ENCODE assay signal across 21 cellular contexts in the genomic region with DNA sequence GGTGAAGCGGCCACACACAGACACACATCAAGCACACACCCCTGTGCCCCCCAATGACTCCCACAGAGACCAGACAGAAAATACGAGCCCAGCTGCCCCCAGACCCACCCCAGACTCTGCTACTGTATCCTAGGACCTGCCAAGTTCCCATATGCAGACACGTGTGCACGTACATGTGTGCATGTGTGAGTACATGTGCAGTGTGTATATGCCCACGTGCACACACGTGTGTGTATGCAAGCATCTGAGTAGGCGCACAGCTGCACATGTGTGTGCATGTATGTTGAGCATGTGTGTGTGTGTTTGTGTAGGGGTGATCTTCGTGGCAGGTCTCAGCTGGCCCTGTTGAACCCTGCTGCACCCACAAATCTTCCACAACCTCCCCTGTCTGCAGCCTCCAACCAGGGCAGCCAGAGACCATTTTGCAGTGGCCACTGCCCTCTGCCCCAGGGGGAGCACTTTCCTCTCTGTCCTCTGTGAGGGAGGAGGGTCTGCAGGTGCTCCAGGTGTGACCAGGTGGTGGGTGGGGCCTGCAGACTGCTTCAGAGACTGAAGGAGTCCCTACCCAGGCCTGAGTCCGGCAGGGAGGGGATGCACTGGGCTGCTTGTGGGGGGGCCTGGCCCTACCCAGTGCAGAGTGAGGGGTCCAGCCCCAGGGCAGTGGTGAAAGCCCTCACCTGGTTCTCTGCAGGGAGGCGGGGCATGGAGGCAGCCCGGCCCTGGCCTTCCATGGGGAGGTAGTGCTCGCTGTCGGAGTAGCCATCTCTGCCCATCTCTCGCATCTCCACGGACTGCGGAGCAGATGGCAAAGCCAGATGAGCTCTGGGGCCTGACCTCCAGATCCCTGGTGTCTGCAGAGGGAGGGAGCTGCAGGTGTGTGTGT.
DNase-seq lines count a peak whose midpoint lies in the region; ATAC-seq, FAIRE-seq and TF ChIP-seq lines count a peak whose summit lies in the region.
"Had no signal": no experiment of that assay in that cellular context is flagged by ENCODE, and none has a peak within 500 bp of the region (broad histone marks: within the 10 kb centered on the region; RNA-seq: fewer than 3 reads in every experiment).

No MANE protein-coding gene starts in this region.

- peaks cover 22 to 35% (median 31%) of the 10 kb centered on the region in 3 donors for H3K4me1 Mint-ChIP-seq in T-cell
- H3K4me1 Mint-ChIP-seq in stimulated activated naive B cell treated with anti-CD40 and anti-IgM and Interleukin-4, amounts not matched to agents 10 μg/mL and 1 μg/mL and 100 μg/mL, for 72 hours = peaks cover 34 to 69% of the 10 kb centered on the region in 2 donors

- BruUV-seq in HepG2 (replicated peaks; lab: Mats Ljungman, UMichigan) = no TSS peak

- no peaks in the 10 kb centered on the region for H3K9me3 ChIP-seq in HepG2 (ENCODE audit: low read length)
- H3K9me3 ChIP-seq in right lobe of liver = no peaks in the 10 kb centered on the region
- H3K9me3 ChIP-seq: SJSA1 had no signal

- no peak for FAIRE-seq in HepG2 (lab: Jason Lieb, UNC)
- FAIRE-seq: GM19239 had no signal

- CTCF ChIA-PET in HepG2 (lab: Yijun Ruan, JAX; ENCODE audit: low intra/inter-chr PET ratio, low total read pairs) (interaction anchor here (1.7 kb wide), 1 partner anchor 23 kb away, joined by 5 read pairs; no protein-coding TSS in a partner anchor), T-cell (lab: Charles Lee) (no interaction called here)

- TF ChIP-seq CTCF in HepG2 (CRISPR knock-in tag; IDR thresholded peaks at IDR 0.05) (no peak), right lobe of liver (IDR thresholded peaks at IDR 0.05) (no peak)

- H2AFZ ChIP-seq in HepG2 (ENCODE audit: low read length) = no peak overlapping the region

- H3K4me1 ChIP-seq in HepG2 (ENCODE audit: insufficient read depth, low read length) = peaks cover 8% of the 10 kb centered on the region
- no peaks in the 10 kb centered on the region for H3K4me1 ChIP-seq in right lobe of liver

- H3K9ac ChIP-seq in HepG2 (ENCODE audit: insufficient read depth, low read depth, low read length) = no peak overlapping the region

- H3K9me3 Mint-ChIP-seq in T-cell = no peaks in the 10 kb centered on the region
- H3K9me3 Mint-ChIP-seq in stimulated activated naive B cell treated with anti-CD40 and anti-IgM and Interleukin-4, amounts not matched to agents 10 μg/mL and 1 μg/mL and 100 μg/mL, for 72 hours = no peaks in the 10 kb centered on the region
- H3K9me3 Mint-ChIP-seq: CD4-positive, alpha-beta memory T cell; H9 had no signal

- H3K27me3 Mint-ChIP-seq in T-cell = no peaks in the 10 kb centered on the region
- no peaks in the 10 kb centered on the region for H3K27me3 Mint-ChIP-seq in stimulated activated naive B cell treated with anti-CD40 and anti-IgM and Interleukin-4, amounts not matched to agents 10 μg/mL and 1 μg/mL and 100 μg/mL, for 72 hours
- H3K27me3 Mint-ChIP-seq: CD4-positive, alpha-beta memory T cell had no signal

- in situ Hi-C loops in HepG2 (cut with HindIII; ENCODE audit: extremely low pct_ligation_motif_present, low pct_unique_long_range_greater_than_20kb) = no loop called here

- no peaks in the 10 kb centered on the region for H3K79me2 ChIP-seq in HepG2 (ENCODE audit: insufficient read depth, low read length)

- WGBS in HepG2 (ENCODE audit: low lambda C conversion rate) = 50% methylated on average over 5 of the region's 16 CpGs
- no CpG with 5 or more reads among the region's 16 CpGs for WGBS in right lobe of liver (ENCODE audit: insufficient coverage, low coverage, low lambda C conversion rate, missing lambda C conversion rate)

- H3K4me2 ChIP-seq in HepG2 (ENCODE audit: low read depth, low read length) = no peak overlapping the region

- H3K27ac Mint-ChIP-seq in T-cell = peak overlapping the region; percentile 23 to 61
- H3K27ac Mint-ChIP-seq in stimulated activated naive B cell treated with anti-CD40 and anti-IgM and Interleukin-4, amounts not matched to agents 10 μg/mL and 1 μg/mL and 100 μg/mL, for 72 hours = peak overlapping the region; percentile 98

- TF ChIP-seq RAD21 in HepG2 (CRISPR knock-in tag; IDR thresholded peaks at IDR 0.05) = no peak

- ATAC-seq in HepG2 (no peak), right lobe of liver (no peak), T-cell (replicated peaks in 1 of 4) (no peak), HG03095 (IDR thresholded peaks at IDR 0.05; ENCODE audit: unreplicated experiment) (no peak), HG02870 (IDR thresholded peaks at IDR 0.05; ENCODE audit: unreplicated experiment) (no peak), left ventricle myocardium superior (no peak)
- no peak for ATAC-seq in stimulated activated naive B cell treated with anti-CD40 and anti-IgM and Interleukin-4, amounts not matched to agents 10 μg/mL and 1 μg/mL and 100 μg/mL, for 72 hours (replicated peaks)

- TF ChIP-seq EP300 in HepG2 (IDR thresholded peaks at IDR 0.05; ENCODE audit: low read depth in 2 of 2, low read length in 2 of 2) (no peak), HepG2 (CRISPR knock-in tag; IDR thresholded peaks at IDR 0.05; ENCODE audit: borderline replicate concordance) (no peak)

- no peaks in the 10 kb centered on the region for H3K36me3 Mint-ChIP-seq in T-cell
- peaks cover 0 to 3% of the 10 kb centered on the region in 2 donors for H3K36me3 Mint-ChIP-seq in stimulated activated naive B cell treated with anti-CD40 and anti-IgM and Interleukin-4, amounts not matched to agents 10 μg/mL and 1 μg/mL and 100 μg/mL, for 72 hours

- H3K27ac ChIP-seq in HepG2 (ENCODE audit: extremely low read length, insufficient read depth, low read length) (no peak overlapping the region), right lobe of liver (no peak overlapping the region)
- H3K27ac ChIP-seq: SJSA1 had no signal

- H3K4me3 ChIP-seq in HepG2 (replicated peaks in 1 of 3; ENCODE audit: insufficient read depth in 1 of 3, low read depth in 2 of 3, low read length in 3 of 3) = no peak overlapping the region
- H3K4me3 ChIP-seq in right lobe of liver = no peak overlapping the region
- H3K4me3 ChIP-seq: SJSA1 had no signal

- H3K27me3 ChIP-seq in HepG2 (ENCODE audit: control insufficient read depth in 1 of 2, insufficient read depth in 2 of 2, low read length in 2 of 2) (no peaks in the 10 kb centered on the region; a peak in 2 of 5 replicates), right lobe of liver (no peaks in the 10 kb centered on the region)
- H3K27me3 ChIP-seq: SJSA1 had no signal

- H4K20me1 ChIP-seq in HepG2 (ENCODE audit: insufficient read depth, low read length) = no peaks in the 10 kb centered on the region

- intact Hi-C loops in HepG2 (cut with micrococcal nuclease; ENCODE audit: unreplicated experiment) (no loop called here), right lobe of liver (cut with DNase I) (no loop called here), left ventricle myocardium superior (cut with micrococcal nuclease) (no loop called here)

- H3K36me3 ChIP-seq in HepG2 (replicated peaks in 1 of 2; ENCODE audit: control insufficient read depth in 1 of 2, insufficient read depth in 2 of 2, low read length in 2 of 2) = no peaks in the 10 kb centered on the region
- H3K36me3 ChIP-seq in right lobe of liver = no peaks in the 10 kb centered on the region
- H3K36me3 ChIP-seq: SJSA1 had no signal

- DNase-seq in HepG2 (ENCODE audit: low spot score) (no peak), right lobe of liver (no peak), T-cell (no peak), germinal center (ENCODE audit: low spot score) (peak; percentile 1), left ventricle myocardium superior (no peak)
- DNase-seq in stimulated activated naive B cell treated with anti-CD40 and anti-IgM and Interleukin-4, amounts not matched to agents 10 μg/mL and 1 μg/mL and 100 μg/mL, for 72 hours = no peak
- DNase-seq: ACHN; AML-193; Calu3; CD4-positive, alpha-beta memory T cell; DMS53; H9; NCI-H1417 treated with DMSO at 0.1 percent for 48 hours; NCI-H2029; NCI-H2171; NCI-H748 treated with DMSO at 0.1 percent for 48 hours; RPMI8226 had no signal

- no peak for TF ChIP-seq POLR2A in HepG2 (IDR thresholded peaks at IDR 0.05; ENCODE audit: insufficient read depth in 1 of 2, low read depth in 2 of 2, low read length in 2 of 2)
- no peak for TF ChIP-seq POLR2A in right lobe of liver (IDR thresholded peaks at IDR 0.05)

- H3K4me3 Mint-ChIP-seq in T-cell = peak overlapping the region in 1 of 3 donors; percentile 24
- peak overlapping the region; percentile 14 to 94 for H3K4me3 Mint-ChIP-seq in stimulated activated naive B cell treated with anti-CD40 and anti-IgM and Interleukin-4, amounts not matched to agents 10 μg/mL and 1 μg/mL and 100 μg/mL, for 72 hours
- H3K4me3 Mint-ChIP-seq: H9 had no signal

- POLR2A ChIA-PET in HepG2 (lab: Yijun Ruan, JAX) (no interaction called here), T-cell (lab: Charles Lee) (interaction anchor here in 1 of 2 donors (0.6 kb wide), 1 partner anchor 1324 kb away, joined by 3 read pairs; no protein-coding TSS in a partner anchor)

TF ChIP-seq in HepG2, 621 proteins besides CTCF, POLR2A, EP300 and RAD21:
- TF ChIP-seq, protein P1, sequence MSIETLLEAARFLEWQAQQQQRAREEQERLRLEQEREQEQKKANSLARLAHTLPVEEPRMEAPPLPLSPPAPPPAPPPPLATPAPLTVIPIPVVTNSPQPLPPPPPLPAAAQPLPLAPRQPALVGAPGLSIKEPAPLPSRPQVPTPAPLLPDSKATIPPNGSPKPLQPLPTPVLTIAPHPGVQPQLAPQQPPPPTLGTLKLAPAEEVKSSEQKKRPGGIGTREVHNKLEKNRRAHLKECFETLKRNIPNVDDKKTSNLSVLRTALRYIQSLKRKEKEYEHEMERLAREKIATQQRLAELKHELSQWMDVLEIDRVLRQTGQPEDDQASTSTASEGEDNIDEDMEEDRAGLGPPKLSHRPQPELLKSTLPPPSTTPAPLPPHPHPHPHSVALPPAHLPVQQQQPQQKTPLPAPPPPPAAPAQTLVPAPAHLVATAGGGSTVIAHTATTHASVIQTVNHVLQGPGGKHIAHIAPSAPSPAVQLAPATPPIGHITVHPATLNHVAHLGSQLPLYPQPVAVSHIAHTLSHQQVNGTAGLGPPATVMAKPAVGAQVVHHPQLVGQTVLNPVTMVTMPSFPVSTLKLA (IDR thresholded peaks at IDR 0.05) = peak; percentile 99
- peak; percentile 87 for TF ChIP-seq ZNF263 (CRISPR knock-in tag; IDR thresholded peaks at IDR 0.05)
- TF ChIP-seq, protein P2, sequence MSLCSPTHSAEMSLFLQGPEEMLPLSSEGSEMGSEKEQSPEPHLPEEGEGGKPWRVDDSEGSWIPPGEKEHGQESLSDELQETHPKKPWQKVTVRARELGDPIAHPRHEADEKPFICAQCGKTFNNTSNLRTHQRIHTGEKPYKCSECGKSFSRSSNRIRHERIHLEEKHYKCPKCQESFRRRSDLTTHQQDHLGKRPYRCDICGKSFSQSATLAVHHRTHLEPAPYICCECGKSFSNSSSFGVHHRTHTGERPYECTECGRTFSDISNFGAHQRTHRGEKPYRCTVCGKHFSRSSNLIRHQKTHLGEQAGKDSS (CRISPR knock-in tag; IDR thresholded peaks at IDR 0.05; ENCODE audit: borderline replicate concordance, low read depth) = no peak
TF ChIP-seq in HepG2: peak in this region for 2.
